Comparison of ENCODE assay signal across 8 cellular contexts in genomic region chr9:127869310-127870152, GRCh38. TPM values are rescaled to one million over a fixed set of nuclear protein-coding genes. Genes with fewer than 3 reads are reported as not detected.
A peak's percentile ranks its signal among the peaks of the same experiment; 100 is the strongest.
DNase-seq lines count a peak whose midpoint lies in the region; ATAC-seq, FAIRE-seq and TF ChIP-seq lines count a peak whose summit lies in the region.

No MANE protein-coding gene starts in this region.

- peaks cover 24% of the 10 kb centered on the region for H3K4me1 ChIP-seq in upper lobe of right lung

- in situ Hi-C loops in ACHN (cut with HindIII; ENCODE audit: low pct_ligation_motif_present, low pct_unique_long_range_greater_than_20kb, low sequenced_read_pairs) = no loop called here

- H3K4me1 Mint-ChIP-seq in glutamatergic neuron (ENCODE audit: low read depth, unreplicated experiment) = no peaks in the 10 kb centered on the region

- peak overlapping the region; percentile 28 for H3K27ac Mint-ChIP-seq in glutamatergic neuron (ENCODE audit: unreplicated experiment)

- H3K9me3 Mint-ChIP-seq in glutamatergic neuron (ENCODE audit: unreplicated experiment) = peaks cover 2% of the 10 kb centered on the region

- H3K27me3 ChIP-seq in MG63 (no peaks in the 10 kb centered on the region), upper lobe of right lung (no peaks in the 10 kb centered on the region)

- intact Hi-C loops in upper lobe of right lung (cut with DNase I) = no loop called here

- TF ChIP-seq CTCF in glutamatergic neuron (IDR thresholded peaks at IDR 0.05; ENCODE audit: partially characterized antibody, unreplicated experiment) = peak; percentile 86
- peak; percentile 90 for TF ChIP-seq CTCF in upper lobe of right lung (IDR thresholded peaks at IDR 0.05)

- peaks cover 4% of the 10 kb centered on the region for H3K36me3 Mint-ChIP-seq in glutamatergic neuron (ENCODE audit: unreplicated experiment)

- DNase-seq in ACHN (peak; percentile 81), GM18507 (ENCODE audit: extremely low spot score, insufficient read length, low read depth) (peak; percentile 90), MG63 (peak; percentile 73), glutamatergic neuron (peak; percentile 98), pons (ENCODE audit: low spot score) (peak; percentile 64), upper lobe of right lung (peak; percentile 94)
- DNase-seq in activated naive CD4-positive, alpha-beta T cell treated with Interleukin-2 at 50 U/mL for 16 hours = peak; percentile 84

- H3K27ac ChIP-seq in upper lobe of right lung = peak overlapping the region; percentile 42

- H3K36me3 ChIP-seq in MG63 = peaks cover 14% of the 10 kb centered on the region
- peaks cover 47% of the 10 kb centered on the region for H3K36me3 ChIP-seq in upper lobe of right lung

- no peak overlapping the region for H3K4me3 Mint-ChIP-seq in glutamatergic neuron (ENCODE audit: unreplicated experiment)

- H3K9me3 ChIP-seq in MG63 (no peaks in the 10 kb centered on the region), upper lobe of right lung (no peaks in the 10 kb centered on the region)

- peak; percentile 89 for FAIRE-seq in GM18507 (lab: Jason Lieb, UNC)

- ATAC-seq in SK-N-SH treated with all-trans-retinoic acid at 6 μM for 48 hours (peak; percentile 97), upper lobe of right lung (peak; percentile 90)

- H3K4me3 ChIP-seq in MG63 (no peak overlapping the region), upper lobe of right lung (no peak overlapping the region)

- peaks cover 10% of the 10 kb centered on the region for H3K27me3 Mint-ChIP-seq in glutamatergic neuron (ENCODE audit: unreplicated experiment)

TF ChIP-seq in SK-N-SH treated with all-trans-retinoic acid at 6 μM for 48 hours, 23 proteins besides CTCF, POLR2A, EP300 and RAD21:
- TF ChIP-seq TOX (CRISPR knock-in tag; IDR thresholded peaks at IDR 0.05; ENCODE audit: borderline replicate concordance) (no peak), GLIS3 (CRISPR knock-in tag; IDR thresholded peaks at IDR 0.05) (no peak), PATZ1 (CRISPR knock-in tag; IDR thresholded peaks at IDR 0.05; ENCODE audit: borderline replicate concordance) (no peak), OSR1 (CRISPR knock-in tag; IDR thresholded peaks at IDR 0.05) (no peak), PPARA (CRISPR knock-in tag; IDR thresholded peaks at IDR 0.05; ENCODE audit: borderline replicate concordance) (no peak), SNAI2 (CRISPR knock-in tag; IDR thresholded peaks at IDR 0.05) (no peak)
TF ChIP-seq in SK-N-SH treated with all-trans-retinoic acid at 6 μM for 48 hours: peak in this region for 0.

RNA-seq across cellular contexts. Expression of gene AK1, which starts 7.9 kb away (rescaled TPM):
- total RNA-seq in MG63 (2014; rRNA removed; shearing (Covaris generic); ENCODE audit: low replicate concordance) = 36.6 and 69.0 TPM in 2 replicates
- total RNA-seq in glutamatergic neuron (ENCODE audit: unreplicated experiment) (121 TPM), upper lobe of right lung (158 TPM)

RNA-seq across cellular contexts. Expression of gene ENG, which starts 15.1 kb away (rescaled TPM):
- total RNA-seq in MG63 (2014; rRNA removed; shearing (Covaris generic); ENCODE audit: low replicate concordance) = 12.9 and 14.0 TPM in 2 replicates
- total RNA-seq in glutamatergic neuron (ENCODE audit: unreplicated experiment) (not detected), upper lobe of right lung (322 TPM)

RNA-seq across cellular contexts. Expression of gene ST6GALNAC6, which starts 29.9 kb away (rescaled TPM):
- total RNA-seq in MG63 (2014; rRNA removed; shearing (Covaris generic); ENCODE audit: low replicate concordance) = 40.5 and 47.3 TPM in 2 replicates
- 26.1 TPM for total RNA-seq in glutamatergic neuron (ENCODE audit: unreplicated experiment)
- total RNA-seq in upper lobe of right lung = 94.7 TPM

RNA-seq across cellular contexts. Expression of gene ST6GALNAC4, which starts 47.3 kb away (rescaled TPM):
- 4.7 and 26.9 TPM in 2 replicates for total RNA-seq in MG63 (2014; rRNA removed; shearing (Covaris generic); ENCODE audit: low replicate concordance)
- total RNA-seq in glutamatergic neuron (ENCODE audit: unreplicated experiment) (15.8 TPM), upper lobe of right lung (58.8 TPM)

Comparison
In these comparisons a context has a peak if more than half of its experiments do, and no peak if none do; other contexts are left out.
1. RNA of gene ENG, which starts 15.1 kb away (total RNA-seq): 322 TPM in upper lobe of right lung (single experiment); 12.9 to 14.0 TPM in MG63 and not detected in glutamatergic neuron (single experiment); every median in the first group is over 10 times any median in the second.
2. Peak in every context shown above with its lines, with median percentiles within 50 percentile points of each other: DNase-seq.